20 cellular contexts compared by ENCODE assay signal in the genomic region with DNA sequence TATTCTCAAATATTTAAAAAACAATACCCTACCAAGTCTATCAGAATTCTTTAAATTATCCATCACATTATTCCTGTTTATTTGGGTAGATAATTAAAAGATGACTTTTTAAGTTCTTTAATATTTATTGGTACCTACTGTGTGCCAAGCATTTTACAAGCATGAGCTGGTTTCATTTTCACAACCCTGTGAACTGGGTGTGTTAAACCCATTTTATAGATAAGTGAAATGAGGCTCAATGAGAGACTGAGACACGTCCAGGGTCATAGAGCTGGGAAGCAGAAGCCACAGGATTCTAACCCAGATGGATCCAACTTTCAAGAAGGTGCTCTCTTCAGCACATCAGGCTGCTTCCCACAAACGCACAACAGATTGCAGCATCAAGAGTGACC. TPM values are rescaled to one million over a fixed set of nuclear protein-coding genes. Genes with fewer than 3 reads are reported as not detected.
A peak's percentile ranks its signal among the peaks of the same experiment; 100 is the strongest.
DNase-seq lines count a peak whose midpoint lies in the region; ATAC-seq, FAIRE-seq and TF ChIP-seq lines count a peak whose summit lies in the region.
"Had no signal": no experiment of that assay in that cellular context is flagged by ENCODE, and none has a peak within 500 bp of the region (broad histone marks: within the 10 kb centered on the region; RNA-seq: fewer than 3 reads in every experiment).

No MANE protein-coding gene starts in this region.

- peak overlapping the region; percentile 84; the same call in 1 of the 2 replicates for H3K4me2 ChIP-seq in K562 (ENCODE audit: insufficient read depth, low read length)
- H3K4me2 ChIP-seq in neural cell (ENCODE audit: low read length), result no peak overlapping the region
- H3K4me2 ChIP-seq: A549 had no signal

- intact Hi-C loops in K562 (cut with micrococcal nuclease) (loop anchor here (5.0 kb wide), 3 partner anchors 51 to 106 kb away; no protein-coding TSS in a partner anchor), dorsolateral prefrontal cortex (cut with DNase I) (no loop called here)

- no peak for TF ChIP-seq RAD21 in K562 (CRISPR knock-in tag; conservative IDR thresholded peaks at IDR 0.05 in 1 of 2, IDR thresholded peaks at IDR 0.05 in 1 of 2)
- no peak for TF ChIP-seq RAD21 in neural cell (conservative IDR thresholded peaks at IDR 0.05)

- H3K36me3 ChIP-seq in K562 (ENCODE audit: control insufficient read depth, insufficient read depth, low read length), result no peaks in the 10 kb centered on the region
- no peaks in the 10 kb centered on the region for H3K36me3 ChIP-seq in neural cell (ENCODE audit: insufficient read depth, low read length)

- TF ChIP-seq EP300 in K562 (IDR thresholded peaks at IDR 0.05; ENCODE audit: low read length) (no peak), neural cell (conservative IDR thresholded peaks at IDR 0.05; ENCODE audit: poor library complexity, severe bottlenecking) (no peak)

- H3K9ac ChIP-seq in K562 (ENCODE audit: insufficient read depth in 1 of 2, low read depth in 2 of 2, low read length in 2 of 2) (0 out of 4 replicates have a peak overlapping the region, but pooled peaks of 1 of the 2 experiments have one; percentile 24), neural cell (ENCODE audit: low read length) (no peak overlapping the region)
- H3K9ac ChIP-seq: GM23248 had no signal

- no peak for FAIRE-seq in K562 (lab: Jason Lieb, UNC)
- FAIRE-seq: A549, GM12892, GM19239 had no signal

- ATAC-seq in K562, result no peak
- ATAC-seq in esophagus mucosa, result no peak
- ATAC-seq in HG02588 (IDR thresholded peaks at IDR 0.05; ENCODE audit: unreplicated experiment), result no peak
- ATAC-seq: A549, HCT116 had no signal

- POLR2A ChIA-PET in K562 (lab: Yijun Ruan, JAX), result interaction anchor here (0.7 to 2.2 kb wide), 6 partner anchors 9 to 105 kb away, joined by 3 to 13 read pairs (median 3); no protein-coding TSS in a partner anchor

- DNase-seq in K562 (ENCODE audit: extremely low read depth in 1 of 4, low spot score in 3 of 4) (no peak), dorsolateral prefrontal cortex (no peak), GOT3 (lab: John Stamatoyannopoulos, UW) (no peak)
- DNase-seq: 8988T; ACHN; Calu3; CD4-positive, alpha-beta memory T cell; COR-L47; DMS53; GF-D8; GM23248; H9 had no signal

- CTCF ChIA-PET in K562 (lab: Yijun Ruan, JAX; ENCODE audit: low intra/inter-chr PET ratio), result no interaction called here

- no peaks in the 10 kb centered on the region for H3K9me2 ChIP-seq in neural cell (ENCODE audit: insufficient read depth, low read length)

- peak overlapping the region; percentile 15; the same call in 1 of the 3 replicates for H3K27ac ChIP-seq in K562 (ENCODE audit: extremely low read depth, low read depth, low read length)
- H3K27ac ChIP-seq in dorsolateral prefrontal cortex, result peak overlapping the region in 44 of 59 donors; percentile 10 to 83 (median 63)
- peak overlapping the region; percentile 72 for H3K27ac ChIP-seq in neural cell (ENCODE audit: low read length)
- H3K27ac ChIP-seq: A549, GM23248 had no signal

- H3F3A ChIP-seq in neural cell (ENCODE audit: insufficient read depth, low read length, poor library complexity, severe bottlenecking), result no peaks in the 10 kb centered on the region

- H3K27me3 ChIP-seq in K562 (ENCODE audit: control insufficient read depth in 2 of 2, insufficient read depth in 2 of 2, low read length in 2 of 2) (0 out of 5 replicates have a peak, but pooled peaks cover 0 to 6% of the 10 kb centered on the region in 2 experiments), dorsolateral prefrontal cortex (no peaks in the 10 kb centered on the region), neural cell (ENCODE audit: insufficient read depth, low read depth, low read length) (no peaks in the 10 kb centered on the region)

- H3K4me1 ChIP-seq in K562 (replicated peaks in 1 of 2; ENCODE audit: control insufficient read depth in 2 of 2, insufficient read depth in 2 of 2, low read length in 2 of 2), result peaks cover 35 to 49% of the 10 kb centered on the region in 2 experiments

- in situ Hi-C loops in K562 (cut with MboI), result no loop called here

- TF ChIP-seq CTCF in K562 (IDR thresholded peaks at IDR 0.05 in 2 of 3, conservative IDR thresholded peaks at IDR 0.05 in 1 of 3; ENCODE audit: insufficient read depth in 2 of 3, low read depth in 1 of 3, low read length in 3 of 3) (no peak), dorsolateral prefrontal cortex (IDR thresholded peaks at IDR 0.05 in 54 of 56, conservative IDR thresholded peaks at IDR 0.05 in 2 of 56; ENCODE audit: low read depth in 1 of 56, partially characterized antibody in 56 of 56) (no peak), neural cell (IDR thresholded peaks at IDR 0.05; ENCODE audit: poor library complexity, severe bottlenecking) (no peak)

- H3K9me3 ChIP-seq in K562 (replicated peaks; ENCODE audit: control insufficient read depth, insufficient read depth, low read depth, low read length) (no peaks in the 10 kb centered on the region), neural cell (ENCODE audit: low read length) (no peaks in the 10 kb centered on the region)
- H3K9me3 ChIP-seq: A549 had no signal

- no TSS peak for BruUV-seq in K562 (replicated peaks; lab: Mats Ljungman, UMichigan)

- peaks cover 4% of the 10 kb centered on the region for H3K9me1 ChIP-seq in K562 (ENCODE audit: control insufficient read depth, insufficient read depth, low read length)

- H4K20me1 ChIP-seq in K562 (replicated peaks; ENCODE audit: control insufficient read depth, insufficient read depth, low read length) (no peaks in the 10 kb centered on the region; the same call in 1 of the 2 replicates), neural cell (ENCODE audit: insufficient read depth) (no peaks in the 10 kb centered on the region)

- no peak overlapping the region for H3K4me3 ChIP-seq in K562
- no peak overlapping the region for H3K4me3 ChIP-seq in dorsolateral prefrontal cortex
- H3K4me3 ChIP-seq in neural cell (ENCODE audit: low read length), result no peak overlapping the region
- H3K4me3 ChIP-seq: A549, GM23248 had no signal

- WGBS in K562 (ENCODE audit: insufficient coverage, low coverage, missing lambda C conversion rate), result 35% methylated on average over 2 of the region's 2 CpGs

- H3K79me2 ChIP-seq in K562 (ENCODE audit: control insufficient read depth, insufficient read depth, low read length) (no peaks in the 10 kb centered on the region), neural cell (replicated peaks; ENCODE audit: insufficient read depth, low read length) (no peaks in the 10 kb centered on the region)

- TF ChIP-seq POLR2A in K562 (conservative IDR thresholded peaks at IDR 0.05), result no peak

- H2AFZ ChIP-seq in K562 (ENCODE audit: low read depth, low read length) (no peak overlapping the region), neural cell (ENCODE audit: low read depth, low read length) (no peak overlapping the region)
- H2AFZ ChIP-seq: GM23248 had no signal

TF ChIP-seq in K562, 482 proteins besides CTCF, POLR2A, EP300 and RAD21 (continues in another document):
- TF ChIP-seq DMBX1 (CRISPR knock-in tag; IDR thresholded peaks at IDR 0.05; ENCODE audit: borderline replicate concordance), result no peak
- TF ChIP-seq XRCC3 (IDR thresholded peaks at IDR 0.05), result no peak
- peak; percentile 60; the same call in 1 of the 2 replicates for TF ChIP-seq ESRRA (IDR thresholded peaks at IDR 0.05; ENCODE audit: borderline replicate concordance, low read depth)
- TF ChIP-seq CBX3 (IDR thresholded peaks at IDR 0.05; ENCODE audit: borderline replicate concordance in 1 of 2, low read length in 2 of 2), result 0 out of 3 replicates have a peak, but pooled peaks of 1 of the 2 experiments have one; percentile 23
- no peak for TF ChIP-seq E2F3 (CRISPR knock-in tag; IDR thresholded peaks at IDR 0.05)
- TF ChIP-seq BCOR (IDR thresholded peaks at IDR 0.05), result peak; percentile 74; the same call in 1 of the 2 replicates

TF ChIP-seq in neural cell, 6 proteins besides CTCF, POLR2A, EP300 and RAD21 (continues in another document):
- TF ChIP-seq POLR2AphosphoS5 (IDR thresholded peaks at IDR 0.05), result no peak

RNA-seq across cellular contexts. Expression of a gene that starts 12.3 kb away (rescaled TPM):
- total RNA-seq in K562 (2011; cell fraction: chromatin; rRNA removed; ENCODE audit: low replicate concordance), result 0.09 TPM in 1 of 2 replicates, not detected in the other
- 0.17 TPM in 1 of 2 replicates, not detected in the other for total RNA-seq in K562 (2011; cell fraction: nucleolus; rRNA removed)
- not detected in 2 replicates for total RNA-seq in K562 (2011; cell fraction: nucleoplasm; rRNA removed)
- 0.05 TPM in 1 of 2 replicates, not detected in the other for total RNA-seq in K562 (2014; rRNA removed)
- total RNA-seq in K562 (2014; rRNA removed; fragmentation: Illumina TruSeq; extraction: Trizol), result not detected in 2 replicates
- not detected in 2 replicates for total RNA-seq in K562 (2015; rRNA removed; fragmentation: Illumina TruSeq; extraction: Trizol)
- total RNA-seq in K562 (2021), result not detected in 2 replicates
- polyA plus RNA-seq in K562 (2011; rRNA removed), result not detected in 2 replicates
- 0.36 TPM in 1 of 2 replicates, not detected in the other for polyA plus RNA-seq in K562 (2011; cell fraction: cytosol; rRNA removed)
- polyA plus RNA-seq in K562 (2011; cell fraction: nucleus; rRNA removed), result not detected in 2 replicates
- 0.03 and 0.08 TPM in 2 replicates for polyA plus RNA-seq in K562 (2012)
- 0.06 TPM in 1 of 2 replicates, not detected in the other for polyA plus RNA-seq in K562 (2014; fragmentation: Illumina TruSeq; extraction: Trizol)
- polyA plus RNA-seq in K562 (2014; fragmentation: Nextera tagmentation; extraction: Ambion mirVana), result not detected
- not detected in 2 replicates for polyA plus RNA-seq in K562 (2014; rRNA removed)
- not detected in 2 replicates for polyA minus RNA-seq in K562 (2011; rRNA and poly(A)+ RNA removed)
- not detected in 2 replicates for polyA minus RNA-seq in K562 (2011; cell fraction: cytosol; rRNA and poly(A)+ RNA removed)
- not detected in 2 replicates for polyA minus RNA-seq in K562 (2011; cell fraction: nucleus; rRNA and poly(A)+ RNA removed)
- total RNA-seq in dorsolateral prefrontal cortex, result 10 to 100 TPM; 14.3 to 56.8 (median 35.2) TPM
- polyA plus RNA-seq in neural cell, result 3.3 and 5.2 TPM in 2 replicates
- 8.3 and 9.0 TPM in 2 replicates for polyA minus RNA-seq in neural cell
- total RNA-seq in esophagus mucosa, result 0.72 TPM
- total RNA-seq: Calu3; CD4-positive, alpha-beta memory T cell had no signal
- polyA plus RNA-seq: BJ; CD4-positive, alpha-beta memory T cell; GM23248 had no signal

Comparison
In these comparisons a context has a peak if more than half of its experiments do, and no peak if none do; other contexts are left out.
1. H3K27ac ChIP-seq: peak in every context shown above with its lines; median percentile 72 in neural cell; 63 in dorsolateral prefrontal cortex; 15 in K562.